In the genomic region with DNA sequence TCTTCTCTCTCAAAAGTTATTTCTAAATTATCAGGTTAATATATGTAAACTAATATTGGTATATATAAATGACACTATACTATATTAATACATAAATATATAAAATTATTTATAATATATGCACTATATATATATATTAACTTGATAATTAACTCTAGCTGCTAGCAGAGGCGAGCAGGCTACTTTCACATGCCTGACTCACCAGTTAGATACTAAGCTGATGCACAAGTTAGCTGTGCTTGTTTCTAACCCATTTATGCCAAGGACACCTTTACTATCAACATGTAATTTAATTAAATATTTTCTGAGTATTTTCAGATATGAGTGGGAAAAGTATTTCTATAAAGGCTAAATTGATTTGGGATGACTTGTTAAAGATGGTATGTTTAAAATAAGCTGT, we compare ENCODE assay signal across 1 cellular context.
TF ChIP-seq lines count a peak whose summit lies in the region.

No MANE protein-coding gene starts in this region.

TF ChIP-seq in neural cell, 6 proteins besides CTCF, POLR2A, EP300 and RAD21 (continued from another document):
- TF ChIP-seq, protein P1, sequence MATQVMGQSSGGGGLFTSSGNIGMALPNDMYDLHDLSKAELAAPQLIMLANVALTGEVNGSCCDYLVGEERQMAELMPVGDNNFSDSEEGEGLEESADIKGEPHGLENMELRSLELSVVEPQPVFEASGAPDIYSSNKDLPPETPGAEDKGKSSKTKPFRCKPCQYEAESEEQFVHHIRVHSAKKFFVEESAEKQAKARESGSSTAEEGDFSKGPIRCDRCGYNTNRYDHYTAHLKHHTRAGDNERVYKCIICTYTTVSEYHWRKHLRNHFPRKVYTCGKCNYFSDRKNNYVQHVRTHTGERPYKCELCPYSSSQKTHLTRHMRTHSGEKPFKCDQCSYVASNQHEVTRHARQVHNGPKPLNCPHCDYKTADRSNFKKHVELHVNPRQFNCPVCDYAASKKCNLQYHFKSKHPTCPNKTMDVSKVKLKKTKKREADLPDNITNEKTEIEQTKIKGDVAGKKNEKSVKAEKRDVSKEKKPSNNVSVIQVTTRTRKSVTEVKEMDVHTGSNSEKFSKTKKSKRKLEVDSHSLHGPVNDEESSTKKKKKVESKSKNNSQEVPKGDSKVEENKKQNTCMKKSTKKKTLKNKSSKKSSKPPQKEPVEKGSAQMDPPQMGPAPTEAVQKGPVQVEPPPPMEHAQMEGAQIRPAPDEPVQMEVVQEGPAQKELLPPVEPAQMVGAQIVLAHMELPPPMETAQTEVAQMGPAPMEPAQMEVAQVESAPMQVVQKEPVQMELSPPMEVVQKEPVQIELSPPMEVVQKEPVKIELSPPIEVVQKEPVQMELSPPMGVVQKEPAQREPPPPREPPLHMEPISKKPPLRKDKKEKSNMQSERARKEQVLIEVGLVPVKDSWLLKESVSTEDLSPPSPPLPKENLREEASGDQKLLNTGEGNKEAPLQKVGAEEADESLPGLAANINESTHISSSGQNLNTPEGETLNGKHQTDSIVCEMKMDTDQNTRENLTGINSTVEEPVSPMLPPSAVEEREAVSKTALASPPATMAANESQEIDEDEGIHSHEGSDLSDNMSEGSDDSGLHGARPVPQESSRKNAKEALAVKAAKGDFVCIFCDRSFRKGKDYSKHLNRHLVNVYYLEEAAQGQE (IDR thresholded peaks at IDR 0.05; ENCODE audit: borderline replicate concordance), result no peak
- TF ChIP-seq POLR2AphosphoS5 (IDR thresholded peaks at IDR 0.05), result no peak
- no peak for TF ChIP-seq TAF1 (IDR thresholded peaks at IDR 0.05; ENCODE audit: low read depth)
- no peak for TF ChIP-seq EZH2 (IDR thresholded peaks at IDR 0.05; ENCODE audit: borderline replicate concordance, insufficient read depth, low read length, poor library complexity, severe bottlenecking)
